Comparison of ENCODE assay signal across 1 cellular context in the genomic region with DNA sequence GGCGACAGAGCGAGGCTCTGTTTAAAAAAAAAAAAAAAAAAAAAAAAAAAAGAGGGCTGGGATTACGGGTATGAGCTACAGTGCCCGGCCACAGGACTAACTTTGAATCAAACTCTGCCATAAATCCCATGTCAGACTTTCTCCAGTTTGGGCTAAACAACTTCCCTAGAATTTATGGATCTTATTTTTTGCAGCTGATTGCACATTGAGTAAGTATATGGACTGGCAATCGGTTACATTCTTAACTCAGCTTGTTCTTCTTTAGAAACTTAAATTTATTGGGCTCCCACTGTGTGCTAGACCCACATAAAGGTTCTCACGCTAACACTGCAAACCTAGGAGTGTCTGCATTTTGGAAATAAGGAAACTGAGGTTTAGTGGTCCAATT.
TF ChIP-seq lines count a peak whose summit lies in the region.

No MANE protein-coding gene starts in this region.

TF ChIP-seq in IMR-90, 13 proteins besides CTCF, POLR2A, EP300 and RAD21 (continued from another document):
- TF ChIP-seq USF2 (IDR thresholded peaks at IDR 0.05; ENCODE audit: low read depth, low read length) (no peak), BHLHE40 (IDR thresholded peaks at IDR 0.05; ENCODE audit: low read depth, low read length) (no peak), CHD1 (IDR thresholded peaks at IDR 0.05; ENCODE audit: low read depth, low read length) (no peak), RCOR1 (IDR thresholded peaks at IDR 0.05; ENCODE audit: insufficient replicate concordance, low read length) (no peak), RFX5 (IDR thresholded peaks at IDR 0.05; ENCODE audit: low read depth, low read length) (no peak), CEBPB (IDR thresholded peaks at IDR 0.05; ENCODE audit: low read depth, low read length) (no peak), SMC3 (IDR thresholded peaks at IDR 0.05; ENCODE audit: low read depth, low read length) (no peak), FOS (IDR thresholded peaks at IDR 0.05; ENCODE audit: low read depth, low read length) (no peak), NFE2L2 (IDR thresholded peaks at IDR 0.05; ENCODE audit: low read depth, low read length) (no peak), MAZ (IDR thresholded peaks at IDR 0.05; ENCODE audit: borderline replicate concordance, low read depth, low read length) (no peak), MXI1 (IDR thresholded peaks at IDR 0.05; ENCODE audit: borderline replicate concordance, low read depth, low read length) (no peak)
- TF ChIP-seq, protein P1, sequence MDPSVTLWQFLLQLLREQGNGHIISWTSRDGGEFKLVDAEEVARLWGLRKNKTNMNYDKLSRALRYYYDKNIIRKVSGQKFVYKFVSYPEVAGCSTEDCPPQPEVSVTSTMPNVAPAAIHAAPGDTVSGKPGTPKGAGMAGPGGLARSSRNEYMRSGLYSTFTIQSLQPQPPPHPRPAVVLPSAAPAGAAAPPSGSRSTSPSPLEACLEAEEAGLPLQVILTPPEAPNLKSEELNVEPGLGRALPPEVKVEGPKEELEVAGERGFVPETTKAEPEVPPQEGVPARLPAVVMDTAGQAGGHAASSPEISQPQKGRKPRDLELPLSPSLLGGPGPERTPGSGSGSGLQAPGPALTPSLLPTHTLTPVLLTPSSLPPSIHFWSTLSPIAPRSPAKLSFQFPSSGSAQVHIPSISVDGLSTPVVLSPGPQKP (IDR thresholded peaks at IDR 0.05; ENCODE audit: borderline replicate concordance, low read depth, low read length): no peak
